Comparison of ENCODE assay signal across 9 cellular contexts in the genomic region with DNA sequence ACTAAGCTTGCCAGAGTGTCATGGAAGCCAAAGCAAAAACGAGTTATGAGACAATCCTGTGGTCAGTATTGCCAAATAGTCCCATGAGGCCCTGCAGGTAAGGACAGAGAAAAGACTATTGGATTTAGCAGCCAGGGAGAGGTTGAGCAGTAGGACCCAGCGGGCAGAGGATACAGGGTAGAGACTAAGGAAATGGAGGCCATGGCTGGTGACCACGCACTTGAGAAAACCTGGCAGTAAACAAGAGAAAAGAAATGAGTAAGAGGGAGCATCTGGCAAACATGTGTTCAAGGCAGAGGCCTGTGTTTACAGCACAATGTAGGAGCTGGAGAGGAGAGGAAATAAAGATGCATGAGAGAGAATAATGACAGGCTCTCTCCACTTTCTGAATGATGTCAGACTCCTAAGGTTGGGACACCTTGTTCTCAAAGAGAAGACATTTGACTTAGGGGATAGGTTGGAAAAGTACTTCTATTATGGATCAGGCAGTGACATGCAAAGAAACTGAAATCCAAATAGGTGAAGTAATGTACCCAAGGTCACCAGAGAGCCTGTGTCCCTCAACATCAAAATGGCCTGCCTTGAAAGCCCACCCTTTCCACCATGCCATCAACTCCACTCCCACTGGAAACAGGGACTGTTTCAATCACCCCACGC. TPM values are rescaled to one million over a fixed set of nuclear protein-coding genes. Genes with fewer than 3 reads are reported as not detected.
DNase-seq lines count a peak whose midpoint lies in the region; ATAC-seq and TF ChIP-seq lines count a peak whose summit lies in the region.
"Had no signal": no experiment of that assay in that cellular context is flagged by ENCODE, and none has a peak within 500 bp of the region (broad histone marks: within the 10 kb centered on the region; RNA-seq: fewer than 3 reads in every experiment).

No MANE protein-coding gene starts in this region.

- ATAC-seq in HG02884 (IDR thresholded peaks at IDR 0.05; ENCODE audit: unreplicated experiment), result peak; percentile 48
- peak; percentile 73 to 78 for ATAC-seq in gastrocnemius medialis

- H3K27me3 ChIP-seq in gastrocnemius medialis (no peaks in the 10 kb centered on the region), neural progenitor cell (no peaks in the 10 kb centered on the region)

- H3K4me2 ChIP-seq in neural progenitor cell, result no peak overlapping the region

- H3K9me3 ChIP-seq in gastrocnemius medialis, result no peaks in the 10 kb centered on the region
- H3K9me3 ChIP-seq in neural progenitor cell (ENCODE audit: low read depth), result no peaks in the 10 kb centered on the region

- DNase-seq in SIG-M5 treated with dmso at 0.1 percent for 504 hours (lab: John Stamatoyannopoulos, UW; ENCODE audit: unreplicated experiment) (peak; percentile 29), SIG-M5 (lab: John Stamatoyannopoulos, UW) (no peak), RPMI7951 (ENCODE audit: low read depth) (peak; percentile 98), fibroblast of gingiva (ENCODE audit: low read depth) (peak; percentile 98), gastrocnemius medialis (peak; percentile 72 to 87), DMS153 treated with DMSO at 0.1 percent for 48 hours (lab: John Stamatoyannopoulos, UW; ENCODE audit: unreplicated experiment) (no peak), neural progenitor cell (ENCODE audit: low spot score) (no peak)

- H3K9ac ChIP-seq in neural progenitor cell, result no peak overlapping the region

- peaks cover 27 to 63% of the 10 kb centered on the region in 2 donors for H3K4me1 ChIP-seq in gastrocnemius medialis
- no peaks in the 10 kb centered on the region for H3K4me1 ChIP-seq in neural progenitor cell

- H3K4me3 ChIP-seq in gastrocnemius medialis (no peak overlapping the region), neural progenitor cell (no peak overlapping the region)

- H2AFZ ChIP-seq in neural progenitor cell (replicated peaks), result no peak overlapping the region

- no peaks in the 10 kb centered on the region for H4K20me1 ChIP-seq in neural progenitor cell (ENCODE audit: low read depth)

- peaks cover 11% of the 10 kb centered on the region for H3K4me1 Mint-ChIP-seq in neural progenitor cell

- in situ Hi-C loops in gastrocnemius medialis (cut with MboI; ENCODE audit: low sequenced_read_pairs in 4 of 4), result no loop called here

- H3K9me3 Mint-ChIP-seq in neural progenitor cell, result peaks cover 2% of the 10 kb centered on the region

- H3K36me3 ChIP-seq in gastrocnemius medialis (no peaks in the 10 kb centered on the region), neural progenitor cell (no peaks in the 10 kb centered on the region)

- TF ChIP-seq POLR2A in gastrocnemius medialis (IDR thresholded peaks at IDR 0.05), result no peak

- peaks cover 70% of the 10 kb centered on the region for H3K79me2 ChIP-seq in neural progenitor cell (ENCODE audit: low read depth)

- no peaks in the 10 kb centered on the region for H3K27me3 Mint-ChIP-seq in neural progenitor cell (ENCODE audit: insufficient read depth, low read depth)
- H3K27me3 Mint-ChIP-seq: activated naive CD8-positive, alpha-beta T cell had no signal

- intact Hi-C loops in gastrocnemius medialis (cut with DNase I; ENCODE audit: low total_unique reads), result no loop called here

- H3K36me3 Mint-ChIP-seq in neural progenitor cell, result peaks cover 30% of the 10 kb centered on the region

- H3K27ac ChIP-seq in gastrocnemius medialis, result peak overlapping the region; percentile 68 to 77 (median 71)
- no peak overlapping the region for H3K27ac ChIP-seq in neural progenitor cell

- no peaks in the 10 kb centered on the region for H3F3A ChIP-seq in neural progenitor cell (ENCODE audit: low read depth)

- no peak overlapping the region for H3K27ac Mint-ChIP-seq in neural progenitor cell
- H3K27ac Mint-ChIP-seq: activated naive CD8-positive, alpha-beta T cell had no signal

- no peak overlapping the region for H3K4me3 Mint-ChIP-seq in neural progenitor cell
- H3K4me3 Mint-ChIP-seq: activated naive CD8-positive, alpha-beta T cell had no signal

- no peak for TF ChIP-seq CTCF in gastrocnemius medialis (IDR thresholded peaks at IDR 0.05 in 4 of 5, conservative IDR thresholded peaks at IDR 0.05 in 1 of 5)
- TF ChIP-seq CTCF in neural progenitor cell (IDR thresholded peaks at IDR 0.05), result no peak

RNA-seq across cellular contexts. Expression of gene CREB3L2, which starts 9.0 kb away (rescaled TPM):
- 21.2 and 23.8 TPM in 2 replicates for total RNA-seq in RPMI7951 (2014; rRNA removed; shearing (Covaris generic))
- total RNA-seq in gastrocnemius medialis, result 10 to 100 TPM in 1 of 4 donors, 1 to 10 TPM in 3; 2.8 to 12.0 (median 5.4) TPM
- total RNA-seq in neural progenitor cell (ENCODE audit: low replicate concordance), result 9.9 and 10.7 TPM in 2 replicates

Comparison
In these comparisons a context has a peak if more than half of its experiments do, and no peak if none do; other contexts are left out.
1. DNase-seq: peak in SIG-M5 treated with dmso at 0.1 percent for 504 hours (single experiment), RPMI7951 (single experiment), fibroblast of gingiva (single experiment) and gastrocnemius medialis (2 of 2); none in SIG-M5 (single experiment), DMS153 treated with DMSO at 0.1 percent for 48 hours (single experiment) and neural progenitor cell (single experiment).